3 cellular contexts compared by ENCODE assay signal in the genomic region with DNA sequence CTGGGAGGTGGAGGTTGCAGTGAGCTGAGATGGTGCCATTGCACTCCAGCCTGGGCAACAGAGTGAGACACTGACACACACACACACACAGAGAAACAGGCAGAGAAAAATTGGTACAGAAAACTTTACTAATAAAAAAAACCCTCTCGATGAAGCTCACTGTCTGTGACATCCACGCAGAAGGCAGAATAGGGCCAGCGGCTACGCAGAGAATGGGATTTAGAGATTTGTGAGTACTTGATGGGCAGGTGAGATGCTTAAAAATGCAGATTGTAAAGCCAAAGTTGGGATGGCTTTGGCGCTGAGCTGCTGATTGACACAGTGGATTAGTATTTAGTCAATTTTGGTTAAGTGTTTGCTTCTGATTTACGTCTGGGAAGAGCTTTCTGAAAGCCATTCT.
"Had no signal": no experiment of that assay in that cellular context is flagged by ENCODE, and none has a peak within 500 bp of the region (broad histone marks: within the 10 kb centered on the region; RNA-seq: fewer than 3 reads in every experiment).

No MANE protein-coding gene starts in this region.

- H3K4me3 ChIP-seq: GM12878 had no signal

- DNase-seq: GDM1, GF-D8 had no signal
